13 cellular contexts compared by ENCODE assay signal in the genomic region with DNA sequence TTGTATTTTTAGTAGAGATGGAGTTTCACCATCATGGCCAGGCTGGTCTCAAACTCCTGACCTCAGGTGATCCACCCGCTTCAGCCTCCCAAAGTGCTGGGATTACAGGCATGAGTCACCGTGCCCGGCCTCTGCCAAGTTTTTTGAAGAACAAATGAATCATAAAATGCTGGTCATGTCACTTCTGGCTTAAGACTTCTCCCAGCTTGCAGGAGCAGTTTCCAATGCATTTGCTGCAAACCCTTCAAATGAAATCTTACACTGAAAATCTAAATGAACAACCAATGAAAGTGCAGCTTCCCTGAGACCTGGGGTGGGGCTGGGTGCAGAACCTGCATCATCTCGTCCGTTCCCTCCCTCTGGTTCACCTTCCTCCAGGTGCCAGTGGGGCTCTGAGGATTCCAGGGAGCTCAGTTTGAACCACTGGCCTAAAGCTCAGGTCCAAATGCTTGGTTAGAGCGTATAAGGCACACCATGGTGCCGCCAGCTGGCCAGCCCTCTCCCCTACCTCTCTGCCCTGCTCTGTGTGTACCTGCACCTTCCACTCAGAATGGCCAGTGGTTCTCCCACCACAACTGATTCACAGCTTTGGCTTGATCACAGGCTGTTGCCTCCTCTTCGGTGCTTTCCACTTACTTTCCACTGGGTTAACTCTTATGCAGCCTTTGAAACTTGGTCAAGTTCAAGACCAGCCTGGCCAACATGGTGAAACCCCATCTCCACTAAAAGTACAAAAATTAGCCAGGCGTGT. TPM values are rescaled to one million over a fixed set of nuclear protein-coding genes. Genes with fewer than 3 reads are reported as not detected.
A peak's percentile ranks its signal among the peaks of the same experiment; 100 is the strongest.
DNase-seq lines count a peak whose midpoint lies in the region; ATAC-seq, FAIRE-seq and TF ChIP-seq lines count a peak whose summit lies in the region.
"Had no signal": no experiment of that assay in that cellular context is flagged by ENCODE, and none has a peak within 500 bp of the region (broad histone marks: within the 10 kb centered on the region; RNA-seq: fewer than 3 reads in every experiment).

No MANE protein-coding gene starts in this region.

- FAIRE-seq in K562 (lab: Jason Lieb, UNC): no peak

- no peaks in the 10 kb centered on the region for H3K36me3 Mint-ChIP-seq in activated T-helper 17 cell treated with anti-CD3 and anti-CD28 coated beads, Interleukin-2, amount 50 U/mL, for 72 hours (ENCODE audit: low read depth)

- WGBS in K562 (ENCODE audit: insufficient coverage, low coverage, missing lambda C conversion rate): 55% methylated on average over 9 of the region's 9 CpGs

- DNase-seq in Daoy (ENCODE audit: low read depth): peak; percentile 73
- peak; percentile 84 for DNase-seq in MG63
- DNase-seq in K562 (ENCODE audit: extremely low read depth in 1 of 4, low spot score in 3 of 4): no peak
- peak; percentile 68 for DNase-seq in kidney tubule cell (ENCODE audit: low spot score)
- DNase-seq in stimulated activated CD4-positive, alpha-beta T cell treated with anti-CD3 and anti-CD28 coated beads, Interleukin-4, amount 100 ng/mL, for 4 hours: no peak
- DNase-seq: activated CD4-positive, alpha-beta T cell treated with anti-CD3 and anti-CD28 coated beads, Interleukin-2, amount 10 ng/mL, durations not matched to agents 7 days and 5 days; mesendoderm; NCI-H1694 treated with DMSO at 0.1 percent for 48 hours had no signal

- TF ChIP-seq POLR2A in K562 (conservative IDR thresholded peaks at IDR 0.05): no peak

- no peak for TF ChIP-seq EP300 in K562 (IDR thresholded peaks at IDR 0.05; ENCODE audit: low read length)

- H3K4me3 ChIP-seq in MG63 (no peak overlapping the region), K562 (no peak overlapping the region)
- H3K4me3 ChIP-seq: SJCRH30 had no signal

- TF ChIP-seq CTCF in K562 (IDR thresholded peaks at IDR 0.05 in 2 of 3, conservative IDR thresholded peaks at IDR 0.05 in 1 of 3; ENCODE audit: insufficient read depth in 2 of 3, low read depth in 1 of 3, low read length in 3 of 3): no peak

- peaks cover 42 to 67% of the 10 kb centered on the region in 2 experiments for H3K4me1 ChIP-seq in K562 (replicated peaks in 1 of 2; ENCODE audit: control insufficient read depth in 2 of 2, insufficient read depth in 2 of 2, low read length in 2 of 2)

- no peak overlapping the region for H3K27ac Mint-ChIP-seq in activated T-helper 17 cell treated with anti-CD3 and anti-CD28 coated beads, Interleukin-2, amount 50 U/mL, for 72 hours
- H3K27ac Mint-ChIP-seq: activated CD4-positive, alpha-beta T cell treated with anti-CD3 and anti-CD28 coated beads, Interleukin-2, amount 10 ng/mL, durations not matched to agents 7 days and 5 days had no signal

- no peak overlapping the region for H3K27ac ChIP-seq in K562 (ENCODE audit: extremely low read depth, low read depth, low read length)
- H3K27ac ChIP-seq: SJCRH30 had no signal

- intact Hi-C loops in K562 (cut with micrococcal nuclease): loop anchor here (5.0 kb wide), 1 partner anchor 38 kb away; the partner anchor contains the start of gene FUBP3

- H3K79me2 ChIP-seq in K562 (ENCODE audit: control insufficient read depth, insufficient read depth, low read length): no peaks in the 10 kb centered on the region

- H3K4me3 Mint-ChIP-seq in activated T-helper 17 cell treated with anti-CD3 and anti-CD28 coated beads, Interleukin-2, amount 50 U/mL, for 72 hours: no peak overlapping the region
- H3K4me3 Mint-ChIP-seq: activated CD4-positive, alpha-beta T cell treated with anti-CD3 and anti-CD28 coated beads, Interleukin-2, amount 10 ng/mL, durations not matched to agents 7 days and 5 days had no signal

- H4K20me1 ChIP-seq in K562 (replicated peaks; ENCODE audit: control insufficient read depth, insufficient read depth, low read length): no peaks in the 10 kb centered on the region

- CTCF ChIA-PET in K562 (lab: Yijun Ruan, JAX; ENCODE audit: low intra/inter-chr PET ratio): no interaction called here

- ATAC-seq in K562: no peak
- no peak for ATAC-seq in GM19324 (IDR thresholded peaks at IDR 0.05; ENCODE audit: low FRiP score, unreplicated experiment)
- ATAC-seq in activated T-helper 17 cell treated with anti-CD3 and anti-CD28 coated beads, Interleukin-2, amount 50 U/mL, for 72 hours (replicated peaks): no peak
- ATAC-seq in GM18519 (IDR thresholded peaks at IDR 0.05; ENCODE audit: low FRiP score, unreplicated experiment): no peak
- ATAC-seq: sciatic nerve had no signal

- H3K27me3 ChIP-seq in MG63: no peaks in the 10 kb centered on the region
- H3K27me3 ChIP-seq in K562 (ENCODE audit: control insufficient read depth in 2 of 2, insufficient read depth in 2 of 2, low read length in 2 of 2): no peaks in the 10 kb centered on the region

- in situ Hi-C loops in K562 (cut with MboI): no loop called here

- no TSS peak for BruUV-seq in K562 (replicated peaks; lab: Mats Ljungman, UMichigan)

- POLR2A ChIA-PET in K562 (lab: Yijun Ruan, JAX): interaction anchor here (0.7 to 1.3 kb wide), 2 partner anchors 10 to 291 kb away, joined by 3 to 4 read pairs; no protein-coding TSS in a partner anchor

- no peak for TF ChIP-seq RAD21 in K562 (CRISPR knock-in tag; conservative IDR thresholded peaks at IDR 0.05 in 1 of 2, IDR thresholded peaks at IDR 0.05 in 1 of 2)

- H3K9me3 ChIP-seq in MG63: no peaks in the 10 kb centered on the region
- no peaks in the 10 kb centered on the region for H3K9me3 ChIP-seq in K562 (replicated peaks; ENCODE audit: control insufficient read depth, insufficient read depth, low read depth, low read length)
- H3K9me3 ChIP-seq: SJCRH30 had no signal

- H3K4me2 ChIP-seq in K562 (ENCODE audit: insufficient read depth, low read length): no peak overlapping the region

- peaks cover 10% of the 10 kb centered on the region for H3K4me1 Mint-ChIP-seq in activated T-helper 17 cell treated with anti-CD3 and anti-CD28 coated beads, Interleukin-2, amount 50 U/mL, for 72 hours

- H3K9ac ChIP-seq in K562 (ENCODE audit: insufficient read depth in 1 of 2, low read depth in 2 of 2, low read length in 2 of 2): peak overlapping the region in 1 of 2 experiments; percentile 58; a peak in 2 of 4 replicates

- no peak overlapping the region for H2AFZ ChIP-seq in K562 (ENCODE audit: low read depth, low read length)

- no peaks in the 10 kb centered on the region for H3K9me1 ChIP-seq in K562 (ENCODE audit: control insufficient read depth, insufficient read depth, low read length)

- H3K9me3 Mint-ChIP-seq in activated T-helper 17 cell treated with anti-CD3 and anti-CD28 coated beads, Interleukin-2, amount 50 U/mL, for 72 hours: no peaks in the 10 kb centered on the region
- H3K9me3 Mint-ChIP-seq: activated CD4-positive, alpha-beta T cell treated with anti-CD3 and anti-CD28 coated beads, Interleukin-2, amount 10 ng/mL, durations not matched to agents 7 days and 5 days had no signal

- peaks cover 52% of the 10 kb centered on the region for H3K27me3 Mint-ChIP-seq in activated T-helper 17 cell treated with anti-CD3 and anti-CD28 coated beads, Interleukin-2, amount 50 U/mL, for 72 hours

- H3K36me3 ChIP-seq in MG63: no peaks in the 10 kb centered on the region
- no peaks in the 10 kb centered on the region for H3K36me3 ChIP-seq in K562 (ENCODE audit: control insufficient read depth, insufficient read depth, low read length)
- H3K36me3 ChIP-seq: SJCRH30 had no signal

TF ChIP-seq in K562, 482 proteins besides CTCF, POLR2A, EP300 and RAD21 (continues in another document):
- TF ChIP-seq, protein P1, sequence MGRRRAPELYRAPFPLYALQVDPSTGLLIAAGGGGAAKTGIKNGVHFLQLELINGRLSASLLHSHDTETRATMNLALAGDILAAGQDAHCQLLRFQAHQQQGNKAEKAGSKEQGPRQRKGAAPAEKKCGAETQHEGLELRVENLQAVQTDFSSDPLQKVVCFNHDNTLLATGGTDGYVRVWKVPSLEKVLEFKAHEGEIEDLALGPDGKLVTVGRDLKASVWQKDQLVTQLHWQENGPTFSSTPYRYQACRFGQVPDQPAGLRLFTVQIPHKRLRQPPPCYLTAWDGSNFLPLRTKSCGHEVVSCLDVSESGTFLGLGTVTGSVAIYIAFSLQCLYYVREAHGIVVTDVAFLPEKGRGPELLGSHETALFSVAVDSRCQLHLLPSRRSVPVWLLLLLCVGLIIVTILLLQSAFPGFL (CRISPR knock-in tag; IDR thresholded peaks at IDR 0.05): no peak
- TF ChIP-seq PPARD (CRISPR knock-in tag; IDR thresholded peaks at IDR 0.05) (no peak), RCOR1 (IDR thresholded peaks at IDR 0.05; ENCODE audit: borderline replicate concordance in 1 of 2, low read depth in 2 of 2, low read length in 2 of 2) (no peak), MCM5 (IDR thresholded peaks at IDR 0.05; ENCODE audit: low read depth) (no peak), POLR2G (IDR thresholded peaks at IDR 0.05; ENCODE audit: low read depth, low read length) (no peak), JUN (IDR thresholded peaks at IDR 0.05; ENCODE audit: borderline replicate concordance, low read depth, low read length) (0 out of 2 replicates have a peak, but pooled peaks have one; percentile 23), JUN (CRISPR knock-in tag; IDR thresholded peaks at IDR 0.05; ENCODE audit: borderline replicate concordance) (no peak), RB1 (IDR thresholded peaks at IDR 0.05; ENCODE audit: low read depth) (no peak)

RNA-seq across cellular contexts. Expression of gene FUBP3, which starts 39.7 kb away (rescaled TPM):
- total RNA-seq in Daoy (2014; rRNA removed; shearing (Covaris generic)): 61.5 and 80.6 TPM in 2 replicates
- 30.3 and 35.8 TPM in 2 replicates for total RNA-seq in MG63 (2014; rRNA removed; shearing (Covaris generic); ENCODE audit: low replicate concordance)
- total RNA-seq in K562 (2011; cell fraction: chromatin; rRNA removed; ENCODE audit: low replicate concordance): 99.7 and 118 TPM in 2 replicates
- 54.1 and 60.0 TPM in 2 replicates for total RNA-seq in K562 (2011; cell fraction: nucleolus; rRNA removed)
- 85.2 and 92.0 TPM in 2 replicates for total RNA-seq in K562 (2011; cell fraction: nucleoplasm; rRNA removed)
- total RNA-seq in K562 (2014; rRNA removed) (64.0 and 82.7 TPM in 2 replicates), K562 (2014; rRNA removed; fragmentation: Illumina TruSeq; extraction: Trizol) (41.0 and 43.2 TPM in 2 replicates), K562 (2015; rRNA removed; fragmentation: Illumina TruSeq; extraction: Trizol) (45.0 and 48.1 TPM in 2 replicates), K562 (2021) (51.7 and 54.0 TPM in 2 replicates)
- polyA plus RNA-seq in K562 (2011; rRNA removed) (35.3 and 40.1 TPM in 2 replicates), K562 (2014; fragmentation: Illumina TruSeq; extraction: Trizol) (57.0 and 70.8 TPM in 2 replicates), K562 (2014; fragmentation: Nextera tagmentation; extraction: Ambion mirVana) (1 to 10 TPM; 3.0 to 7.1 TPM), K562 (2014; rRNA removed) (56.8 and 68.9 TPM in 2 replicates)
- polyA plus RNA-seq in K562 (2011; cell fraction: cytosol; rRNA removed): 18.3 and 22.3 TPM in 2 replicates
- polyA plus RNA-seq in K562 (2011; cell fraction: nucleus; rRNA removed): 86.0 and 122 TPM in 2 replicates
- 45.9 and 47.7 TPM in 2 replicates for polyA plus RNA-seq in K562 (2012)
- 36.6 and 40.7 TPM in 2 replicates for polyA minus RNA-seq in K562 (2011; rRNA and poly(A)+ RNA removed)
- 19.4 and 26.0 TPM in 2 replicates for polyA minus RNA-seq in K562 (2011; cell fraction: cytosol; rRNA and poly(A)+ RNA removed)
- 28.1 and 35.4 TPM in 2 replicates for polyA minus RNA-seq in K562 (2011; cell fraction: nucleus; rRNA and poly(A)+ RNA removed)
- total RNA-seq in activated T-helper 17 cell treated with anti-CD3 and anti-CD28 coated beads, Interleukin-2, amount 50 U/mL, for 72 hours: 10 to 100 TPM; 25.4 to 47.6 TPM

Comparison
In these comparisons a context has a peak if more than half of its experiments do, and no peak if none do; other contexts are left out.
1. DNase-seq: peak in Daoy (single experiment), MG63 (single experiment) and kidney tubule cell (single experiment); none in K562 (0 of 4) and stimulated activated CD4-positive, alpha-beta T cell treated with anti-CD3 and anti-CD28 coated beads, Interleukin-4, amount 100 ng/mL, for 4 hours (0 of 2).